Comparison of ENCODE assay signal across 1 cellular context in the genomic region with DNA sequence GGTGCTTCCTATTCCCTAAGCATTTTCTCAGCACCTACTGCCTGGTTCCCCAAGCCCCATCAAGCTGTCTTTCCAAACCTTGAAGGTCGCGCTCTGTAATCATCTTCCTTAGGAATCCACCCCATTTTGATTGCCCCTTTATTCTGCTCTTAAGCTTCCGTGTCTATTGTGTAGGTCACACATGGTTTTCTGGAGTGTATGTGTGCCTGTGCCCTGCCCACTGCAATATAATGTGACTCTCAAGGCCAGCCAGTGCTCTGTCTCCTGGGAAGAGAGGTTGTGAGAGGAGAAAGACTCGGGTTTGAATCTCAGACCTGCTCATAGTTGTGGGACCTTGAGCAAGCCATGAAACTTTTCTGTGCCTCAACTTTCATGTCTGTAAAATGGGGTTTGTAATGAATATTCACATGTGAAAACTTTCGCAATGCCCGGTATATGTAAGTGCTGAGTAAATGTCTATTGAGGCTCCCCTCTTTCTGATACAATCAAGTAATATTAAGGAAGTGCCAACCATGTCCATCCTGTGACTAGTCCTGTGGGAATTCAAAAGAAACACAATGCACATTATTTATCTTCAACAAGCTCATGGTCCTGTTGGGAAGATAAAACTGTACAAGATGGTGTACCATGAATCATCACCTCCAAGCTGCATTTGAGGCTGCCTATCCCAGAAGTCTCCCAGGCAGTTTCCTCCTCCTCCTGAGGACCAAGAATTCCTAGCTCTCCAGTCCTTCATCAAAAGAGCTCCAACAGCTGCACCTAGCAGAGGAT.
TF ChIP-seq lines count a peak whose summit lies in the region.

No MANE protein-coding gene starts in this region.

TF ChIP-seq in K562, 482 proteins besides CTCF, POLR2A, EP300 and RAD21:
- TF ChIP-seq, protein P1, sequence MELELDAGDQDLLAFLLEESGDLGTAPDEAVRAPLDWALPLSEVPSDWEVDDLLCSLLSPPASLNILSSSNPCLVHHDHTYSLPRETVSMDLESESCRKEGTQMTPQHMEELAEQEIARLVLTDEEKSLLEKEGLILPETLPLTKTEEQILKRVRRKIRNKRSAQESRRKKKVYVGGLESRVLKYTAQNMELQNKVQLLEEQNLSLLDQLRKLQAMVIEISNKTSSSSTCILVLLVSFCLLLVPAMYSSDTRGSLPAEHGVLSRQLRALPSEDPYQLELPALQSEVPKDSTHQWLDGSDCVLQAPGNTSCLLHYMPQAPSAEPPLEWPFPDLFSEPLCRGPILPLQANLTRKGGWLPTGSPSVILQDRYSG (tag; conservative IDR thresholded peaks at IDR 0.05; ENCODE audit: low read depth) = no peak
- TF ChIP-seq RBM25 (IDR thresholded peaks at IDR 0.05; ENCODE audit: low read depth, low read length, severe bottlenecking) = peak; percentile 62
